ENCODE assay signal across 12 cellular contexts in the genomic region with DNA sequence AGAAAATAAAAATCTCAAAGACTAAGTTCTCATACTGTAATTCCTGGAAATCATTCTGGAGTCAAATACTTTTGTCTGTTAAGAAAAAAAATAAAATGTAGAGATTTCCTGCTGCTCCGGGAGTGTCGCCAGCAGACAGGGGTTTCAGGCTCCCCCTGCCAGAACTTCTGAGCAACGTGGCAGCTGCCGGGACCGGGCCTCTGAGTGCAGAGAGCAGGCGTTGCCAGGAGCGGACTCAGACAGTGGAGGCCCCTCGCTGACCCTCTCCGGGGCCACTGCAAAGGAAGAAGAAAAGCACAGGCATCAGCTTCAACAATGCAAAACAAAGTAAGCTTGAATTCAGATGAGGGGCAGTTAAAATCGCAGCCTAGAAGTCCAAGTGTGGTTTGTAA.
DNase-seq lines count a peak whose midpoint lies in the region; ATAC-seq and TF ChIP-seq lines count a peak whose summit lies in the region.
"Had no signal": no experiment of that assay in that cellular context is flagged by ENCODE, and none has a peak within 500 bp of the region (broad histone marks: within the 10 kb centered on the region; RNA-seq: fewer than 3 reads in every experiment).

No MANE protein-coding gene starts in this region.

- H3K4me1 Mint-ChIP-seq in naive thymus-derived CD8-positive, alpha-beta T cell = peaks cover 0 to 2% (median 0%) of the 10 kb centered on the region in 4 donors
- no peaks in the 10 kb centered on the region for H3K4me1 Mint-ChIP-seq in nephron progenitor cell

- BruUV-seq in A673 (replicated peaks; lab: Mats Ljungman, UMichigan) = no TSS peak

- 13 to 24% (median 17%) methylated on average over 10 of the region's 10 CpGs for WGBS in heart left ventricle, 4 donors

- no peaks in the 10 kb centered on the region for H3K9me3 ChIP-seq in heart left ventricle
- H3K9me3 ChIP-seq in neuron (ENCODE audit: low read length) = peaks cover 2% of the 10 kb centered on the region
- H3K9me3 ChIP-seq in A673 (ENCODE audit: low read depth, low read length, poor library complexity, severe bottlenecking) = no peaks in the 10 kb centered on the region

- H3K27ac Mint-ChIP-seq in naive thymus-derived CD8-positive, alpha-beta T cell = no peak overlapping the region
- no peak overlapping the region for H3K27ac Mint-ChIP-seq in nephron progenitor cell
- H3K27ac Mint-ChIP-seq: dendritic cell treated with granulocyte-macrophage colony-stimulating factor and Interleukin-4, amounts not matched to agents 40 ng/mL and 50 ng/mL, for 4 days had no signal

- H3K27me3 Mint-ChIP-seq in naive thymus-derived CD8-positive, alpha-beta T cell = peaks cover 4 to 53% (median 19%) of the 10 kb centered on the region in 5 donors
- peaks cover 8% of the 10 kb centered on the region for H3K27me3 Mint-ChIP-seq in nephron progenitor cell (ENCODE audit: low read depth, poor library complexity)
- H3K27me3 Mint-ChIP-seq: dendritic cell treated with granulocyte-macrophage colony-stimulating factor and Interleukin-4, amounts not matched to agents 40 ng/mL and 50 ng/mL, for 4 days had no signal

- no peaks in the 10 kb centered on the region for H3K27me3 ChIP-seq in heart left ventricle
- H3K27me3 ChIP-seq in neuron (ENCODE audit: insufficient read depth, low read length) = no peaks in the 10 kb centered on the region
- H3K27me3 ChIP-seq in A673 (replicated peaks; ENCODE audit: insufficient read depth, low read depth, low read length, poor library complexity) = no peaks in the 10 kb centered on the region

- peak overlapping the region in 7 of 12 donors; percentile 22 to 79 (median 49) for H3K27ac ChIP-seq in heart left ventricle
- no peak overlapping the region for H3K27ac ChIP-seq in A673 (ENCODE audit: low read depth, low read length, poor library complexity, severe bottlenecking)
- H3K27ac ChIP-seq: WERI-Rb-1 had no signal

- TF ChIP-seq CTCF in heart left ventricle (IDR thresholded peaks at IDR 0.05) (no peak), A673 (conservative IDR thresholded peaks at IDR 0.05; ENCODE audit: low read depth, low read length) (no peak), nephron progenitor cell (IDR thresholded peaks at IDR 0.05) (no peak)

- peaks cover 0 to 27% (median 15%) of the 10 kb centered on the region in 12 donors for H3K4me1 ChIP-seq in heart left ventricle
- peaks cover 21% of the 10 kb centered on the region for H3K4me1 ChIP-seq in neuron (ENCODE audit: insufficient read depth, low read length)
- no peaks in the 10 kb centered on the region for H3K4me1 ChIP-seq in A673 (ENCODE audit: insufficient read depth, low read length, poor library complexity, severe bottlenecking)

- peak; percentile 83 for DNase-seq in Right ventricle myocardium inferior (ENCODE audit: missing footprints)
- DNase-seq in cardiac septum (ENCODE audit: low spot score) = no peak
- peak; percentile 74 to 87 (median 76) for DNase-seq in heart left ventricle
- DNase-seq in naive thymus-derived CD8-positive, alpha-beta T cell = no peak
- DNase-seq in activated CD4-positive, alpha-beta T cell treated with anti-CD3 and anti-CD28 coated beads for 4 hours = no peak
- no peak for DNase-seq in A673 (ENCODE audit: low spot score)
- no peak for DNase-seq in nephron progenitor cell
- DNase-seq: NCI-H2029 treated with DMSO at 0.1 percent for 48 hours, WERI-Rb-1 had no signal

- H3K36me3 ChIP-seq in heart left ventricle = no peaks in the 10 kb centered on the region
- no peaks in the 10 kb centered on the region for H3K36me3 ChIP-seq in neuron (ENCODE audit: insufficient read depth, low read length)
- H3K36me3 ChIP-seq in A673 (ENCODE audit: insufficient read depth, low read length, poor library complexity, severe bottlenecking) = no peaks in the 10 kb centered on the region
- H3K36me3 ChIP-seq: WERI-Rb-1 had no signal

- H2AFZ ChIP-seq in neuron (ENCODE audit: low read depth, low read length) = peak overlapping the region; percentile 58

- H3K9me3 Mint-ChIP-seq in naive thymus-derived CD8-positive, alpha-beta T cell = peaks cover 0 to 2% (median 0%) of the 10 kb centered on the region in 9 donors
- peaks cover 7% of the 10 kb centered on the region for H3K9me3 Mint-ChIP-seq in nephron progenitor cell

- POLR2A ChIA-PET in naive thymus-derived CD8-positive, alpha-beta T cell (lab: Charles Lee) = no interaction called here
- POLR2A ChIA-PET in A673 (lab: Charles Lee; ENCODE audit: low non-redundant PET) = no interaction called here

- H3K4me3 Mint-ChIP-seq in naive thymus-derived CD8-positive, alpha-beta T cell = no peak overlapping the region
- no peak overlapping the region for H3K4me3 Mint-ChIP-seq in nephron progenitor cell
- H3K4me3 Mint-ChIP-seq: dendritic cell treated with granulocyte-macrophage colony-stimulating factor and Interleukin-4, amounts not matched to agents 40 ng/mL and 50 ng/mL, for 4 days had no signal

- no peak for ATAC-seq in Right ventricle myocardium inferior
- peak in 2 of 4 donors; percentile 61 to 72 for ATAC-seq in heart left ventricle
- ATAC-seq in naive thymus-derived CD8-positive, alpha-beta T cell = no peak
- ATAC-seq: Panc1 had no signal

- H3K4me3 ChIP-seq in heart left ventricle (peak overlapping the region in 3 of 12 donors; percentile 7 to 18 (median 7)), neuron (ENCODE audit: low read length) (no peak overlapping the region), A673 (ENCODE audit: low read depth, low read length, poor library complexity, severe bottlenecking) (no peak overlapping the region)

- intact Hi-C loops in Right ventricle myocardium inferior (cut with DNase I) (no loop called here), cardiac septum (cut with DNase I) (no loop called here), heart left ventricle (cut with DNase I) (no loop called here), A673 (cut with micrococcal nuclease; ENCODE audit: unreplicated experiment) (no loop called here)

- CTCF ChIA-PET in A673 (lab: Charles Lee) = no interaction called here

- no peak for TF ChIP-seq POLR2A in heart left ventricle (IDR thresholded peaks at IDR 0.05)

- H3K36me3 Mint-ChIP-seq in naive thymus-derived CD8-positive, alpha-beta T cell = no peaks in the 10 kb centered on the region
- H3K36me3 Mint-ChIP-seq in nephron progenitor cell (ENCODE audit: low read depth) = no peaks in the 10 kb centered on the region

Comparison
In these comparisons a context has a peak if more than half of its experiments do, and no peak if none do; other contexts are left out.
1. DNase-seq: peak in Right ventricle myocardium inferior (single experiment) and heart left ventricle (5 of 5); none in cardiac septum (single experiment), naive thymus-derived CD8-positive, alpha-beta T cell (0 of 10), activated CD4-positive, alpha-beta T cell treated with anti-CD3 and anti-CD28 coated beads for 4 hours (0 of 2), A673 (single experiment) and nephron progenitor cell (single experiment).